Comparison of ENCODE assay signal across 7 cellular contexts in genomic region chr5:21482522-21482921, GRCh38.
DNase-seq lines count a peak whose midpoint lies in the region; ATAC-seq and TF ChIP-seq lines count a peak whose summit lies in the region.
"Not testable (repeated sequence)": the region's sequence is repeated elsewhere in the genome, so short reads cannot be mapped to it uniquely, and the experiment has no call there.

No MANE protein-coding gene starts in this region.

- H3K36me3 Mint-ChIP-seq in GM23338 (ENCODE audit: low read depth): peaks cover 26% of the 10 kb centered on the region

- not testable (repeated sequence) for H4K20me1 ChIP-seq in GM23338 (replicated peaks; ENCODE audit: insufficient read depth)

- not testable (repeated sequence) for H3K9me3 ChIP-seq in RWPE2 (ENCODE audit: severe bottlenecking); lower lobe of right lung; neuronal stem cell (replicated peaks in 1 of 2; ENCODE audit: control insufficient read depth in 2 of 2, insufficient read depth in 1 of 2, low read depth in 1 of 2, low read length in 2 of 2)

- peaks cover 10% of the 10 kb centered on the region; the same call in 2 of the 3 replicates for H3K4me1 Mint-ChIP-seq in GM23338

- H4K8ac ChIP-seq in neuronal stem cell (ENCODE audit: low read depth, low read length): not testable (repeated sequence)

- no CpG with 5 or more reads among the region's 13 CpGs for WGBS in neuronal stem cell (ENCODE audit: extremely low coverage in 2 of 2, insufficient read length in 2 of 2, insufficient replicate concordance in 1 of 2), 2 donors

- H3K27me3 ChIP-seq in GM23338 (ENCODE audit: insufficient read depth); RWPE2 (ENCODE audit: insufficient read depth, poor library complexity, severe bottlenecking); lower lobe of right lung (ENCODE audit: low read depth); neuronal stem cell (ENCODE audit: control insufficient read depth in 3 of 3, insufficient read depth in 3 of 3, low read depth in 1 of 3, low read length in 3 of 3): not testable (repeated sequence)

- H3K23ac ChIP-seq in neuronal stem cell (ENCODE audit: low read depth, low read length, poor library complexity): peak overlapping the region; percentile 95

- not testable (repeated sequence) for H3K79me2 ChIP-seq in GM23338 (replicated peaks; ENCODE audit: insufficient read depth)

- not testable (repeated sequence) for H3K27me3 Mint-ChIP-seq in GM23338 (ENCODE audit: insufficient read depth, low read depth, poor library complexity)

- H3K4me2 ChIP-seq in GM23338; neuronal stem cell (ENCODE audit: insufficient read depth, low read length, poor library complexity, severe bottlenecking): not testable (repeated sequence)

- H3K18ac ChIP-seq in neuronal stem cell (ENCODE audit: low read length): peak overlapping the region; percentile 95

- TF ChIP-seq CTCF in GM23338 (conservative IDR thresholded peaks at IDR 0.05; ENCODE audit: low read depth in 2 of 2); RWPE2 (IDR thresholded peaks at IDR 0.05; ENCODE audit: poor library complexity, severe bottlenecking); lower lobe of right lung (IDR thresholded peaks at IDR 0.05): not testable (repeated sequence)

- not testable (repeated sequence) for H2BK120ac ChIP-seq in neuronal stem cell (ENCODE audit: low read depth, low read length)

- H3K4me1 ChIP-seq in GM23338 (ENCODE audit: insufficient read depth); RWPE2 (ENCODE audit: insufficient read depth, poor library complexity, severe bottlenecking); lower lobe of right lung; neuronal stem cell (ENCODE audit: control insufficient read depth in 2 of 2, insufficient read depth in 1 of 2, low read depth in 1 of 2, low read length in 2 of 2): not testable (repeated sequence)

- H3K27ac ChIP-seq in GM23338 (ENCODE audit: low read depth); RWPE2 (ENCODE audit: poor library complexity, severe bottlenecking); lower lobe of right lung: not testable (repeated sequence)
- H3K27ac ChIP-seq in neuronal stem cell (replicated peaks; ENCODE audit: low read length) (peak overlapping the region; percentile 24), substantia nigra (ENCODE audit: low read depth, low read length, poor library complexity, severe bottlenecking) (peak overlapping the region; percentile 69)

- not testable (repeated sequence) for H2BK15ac ChIP-seq in neuronal stem cell (ENCODE audit: low read length)

- DNase-seq in GM23338 (ENCODE audit: low spot score): peak; percentile 1
- peak; percentile 88 for DNase-seq in RWPE2 (ENCODE audit: low spot score)
- peak; percentile 60 for DNase-seq in activated CD8-positive, alpha-beta memory T cell treated with anti-CD3 and anti-CD28 coated beads, Interleukin-2, amount 50 U/mL, for 48 hours
- DNase-seq in left cardiac atrium: peak; percentile 53
- DNase-seq in lower lobe of right lung: peak; percentile 55
- not testable (repeated sequence) for DNase-seq in neuronal stem cell (ENCODE audit: low spot score); substantia nigra (lab: John Stamatoyannopoulos, UW)

- not testable (repeated sequence) for H4K91ac ChIP-seq in neuronal stem cell (ENCODE audit: low read depth, low read length, poor library complexity)

- not testable (repeated sequence) for H3F3A ChIP-seq in GM23338 (replicated peaks; ENCODE audit: low read depth)

- H3K4me3 Mint-ChIP-seq in GM23338: not testable (repeated sequence)

- H2AK5ac ChIP-seq in neuronal stem cell (ENCODE audit: low read depth, low read length): not testable (repeated sequence)

- H3K9me3 Mint-ChIP-seq in GM23338: peaks cover 12% of the 10 kb centered on the region

- ATAC-seq in GM23338; RWPE2 (ENCODE audit: low read depth); left cardiac atrium; lower lobe of right lung: not testable (repeated sequence)

- peak overlapping the region; percentile 94 for H2BK12ac ChIP-seq in neuronal stem cell (ENCODE audit: low read length)

- peak overlapping the region; percentile 89 for H3K14ac ChIP-seq in neuronal stem cell (ENCODE audit: low read length)

- H3K4ac ChIP-seq in neuronal stem cell (ENCODE audit: low read length): not testable (repeated sequence)

- H2AFZ ChIP-seq in GM23338; neuronal stem cell (ENCODE audit: low read length): not testable (repeated sequence)

- intact Hi-C loops in left cardiac atrium (cut with DNase I); lower lobe of right lung (cut with DNase I): not testable (repeated sequence)

- not testable (repeated sequence) for H2BK5ac ChIP-seq in neuronal stem cell (ENCODE audit: low read length)

- not testable (repeated sequence) for H3K9me2 ChIP-seq in GM23338 (ENCODE audit: insufficient read depth)

- not testable (repeated sequence) for H3K79me1 ChIP-seq in neuronal stem cell (ENCODE audit: low read depth, low read length)

- not testable (repeated sequence) for H3K4me3 ChIP-seq in GM23338; RWPE2 (ENCODE audit: severe bottlenecking); lower lobe of right lung; neuronal stem cell (ENCODE audit: low read length in 2 of 2)

- not testable (repeated sequence) for H3K36me3 ChIP-seq in GM23338 (ENCODE audit: insufficient read depth); neuronal stem cell (replicated peaks in 1 of 2; ENCODE audit: control insufficient read depth in 2 of 2, insufficient read depth in 2 of 2, low read length in 2 of 2)
- H3K36me3 ChIP-seq in RWPE2 (ENCODE audit: low read depth) (peaks cover 15% of the 10 kb centered on the region), lower lobe of right lung (peaks cover 24% of the 10 kb centered on the region)

- peak overlapping the region; percentile 60 for H3K9ac ChIP-seq in neuronal stem cell (ENCODE audit: low read depth, low read length, poor library complexity)

- H3K27ac Mint-ChIP-seq in GM23338: not testable (repeated sequence)
